1 cellular context compared by ENCODE assay signal in genomic region chr10:101995451-101996063, GRCh38.
TF ChIP-seq lines count a peak whose summit lies in the region.

No MANE protein-coding gene starts in this region.

TF ChIP-seq in HepG2, 621 proteins besides CTCF, POLR2A, EP300 and RAD21 (continued from another document and continues in another):
- TF ChIP-seq ZBTB43 (CRISPR knock-in tag; conservative IDR thresholded peaks at IDR 0.05) = peak; percentile 100
- no peak for TF ChIP-seq FIP1L1 (IDR thresholded peaks at IDR 0.05; ENCODE audit: borderline replicate concordance, insufficient read depth, low read depth, low read length)
- no peak for TF ChIP-seq TCF12 (IDR thresholded peaks at IDR 0.05)
- no peak for TF ChIP-seq TCF12 (CRISPR knock-in tag; IDR thresholded peaks at IDR 0.05)
- TF ChIP-seq E2F5 (CRISPR knock-in tag; conservative IDR thresholded peaks at IDR 0.05) = no peak
- TF ChIP-seq HMGA1 (CRISPR knock-in tag; conservative IDR thresholded peaks at IDR 0.05) = no peak
- TF ChIP-seq ZNF484 (CRISPR knock-in tag; IDR thresholded peaks at IDR 0.05; ENCODE audit: borderline replicate concordance, low read depth) = no peak
- TF ChIP-seq ZNF678 (CRISPR knock-in tag; IDR thresholded peaks at IDR 0.05) = no peak
- TF ChIP-seq NFIC (IDR thresholded peaks at IDR 0.05; ENCODE audit: low read length) = no peak
- no peak for TF ChIP-seq CC2D1A (CRISPR knock-in tag; IDR thresholded peaks at IDR 0.05)
- TF ChIP-seq ZBTB25 (CRISPR knock-in tag; IDR thresholded peaks at IDR 0.05) = no peak
- TF ChIP-seq, protein P1, sequence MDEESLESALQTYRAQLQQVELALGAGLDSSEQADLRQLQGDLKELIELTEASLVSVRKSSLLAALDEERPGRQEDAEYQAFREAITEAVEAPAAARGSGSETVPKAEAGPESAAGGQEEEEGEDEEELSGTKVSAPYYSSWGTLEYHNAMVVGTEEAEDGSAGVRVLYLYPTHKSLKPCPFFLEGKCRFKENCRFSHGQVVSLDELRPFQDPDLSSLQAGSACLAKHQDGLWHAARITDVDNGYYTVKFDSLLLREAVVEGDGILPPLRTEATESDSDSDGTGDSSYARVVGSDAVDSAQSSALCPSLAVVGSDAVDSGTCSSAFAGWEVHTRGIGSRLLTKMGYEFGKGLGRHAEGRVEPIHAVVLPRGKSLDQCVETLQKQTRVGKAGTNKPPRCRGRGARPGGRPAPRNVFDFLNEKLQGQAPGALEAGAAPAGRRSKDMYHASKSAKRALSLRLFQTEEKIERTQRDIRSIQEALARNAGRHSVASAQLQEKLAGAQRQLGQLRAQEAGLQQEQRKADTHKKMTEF (CRISPR knock-in tag; IDR thresholded peaks at IDR 0.05) = 0 out of 2 replicates have a peak, but pooled peaks have one; percentile 25
- no peak for TF ChIP-seq ZNF343 (CRISPR knock-in tag; IDR thresholded peaks at IDR 0.05)
- TF ChIP-seq MYPOP (CRISPR knock-in tag; IDR thresholded peaks at IDR 0.05) = no peak
- no peak for TF ChIP-seq POLR2AphosphoS5 (IDR thresholded peaks at IDR 0.05; ENCODE audit: low read depth, low read length)
- no peak for TF ChIP-seq ZNF792 (CRISPR knock-in tag; IDR thresholded peaks at IDR 0.05)
- TF ChIP-seq TEAD3 (CRISPR knock-in tag; optimal IDR thresholded peaks at IDR 0.05; ENCODE audit: borderline replicate concordance) = no peak
- TF ChIP-seq ZNF816 (CRISPR knock-in tag; IDR thresholded peaks at IDR 0.05; ENCODE audit: borderline replicate concordance) = no peak
- no peak for TF ChIP-seq ZNF256 (CRISPR knock-in tag; conservative IDR thresholded peaks at IDR 0.05)
- no peak for TF ChIP-seq ZNF333 (CRISPR knock-in tag; IDR thresholded peaks at IDR 0.05; ENCODE audit: borderline replicate concordance)
- no peak for TF ChIP-seq TP53 (CRISPR knock-in tag; conservative IDR thresholded peaks at IDR 0.05)
- TF ChIP-seq RFXAP (CRISPR knock-in tag; IDR thresholded peaks at IDR 0.05; ENCODE audit: borderline replicate concordance) = no peak
- no peak for TF ChIP-seq ZNF569 (CRISPR knock-in tag; IDR thresholded peaks at IDR 0.05; ENCODE audit: borderline replicate concordance)
- TF ChIP-seq TOPORS (CRISPR knock-in tag; IDR thresholded peaks at IDR 0.05) = no peak
- TF ChIP-seq EED (CRISPR knock-in tag; IDR thresholded peaks at IDR 0.05) = no peak
- TF ChIP-seq CBX1 (IDR thresholded peaks at IDR 0.05; ENCODE audit: low read depth) = no peak
- TF ChIP-seq ZFP62 (CRISPR knock-in tag; IDR thresholded peaks at IDR 0.05) = no peak
- TF ChIP-seq NFKBIZ (CRISPR knock-in tag; IDR thresholded peaks at IDR 0.05) = no peak
- no peak for TF ChIP-seq RFX1 (IDR thresholded peaks at IDR 0.05)
- TF ChIP-seq, protein P2, sequence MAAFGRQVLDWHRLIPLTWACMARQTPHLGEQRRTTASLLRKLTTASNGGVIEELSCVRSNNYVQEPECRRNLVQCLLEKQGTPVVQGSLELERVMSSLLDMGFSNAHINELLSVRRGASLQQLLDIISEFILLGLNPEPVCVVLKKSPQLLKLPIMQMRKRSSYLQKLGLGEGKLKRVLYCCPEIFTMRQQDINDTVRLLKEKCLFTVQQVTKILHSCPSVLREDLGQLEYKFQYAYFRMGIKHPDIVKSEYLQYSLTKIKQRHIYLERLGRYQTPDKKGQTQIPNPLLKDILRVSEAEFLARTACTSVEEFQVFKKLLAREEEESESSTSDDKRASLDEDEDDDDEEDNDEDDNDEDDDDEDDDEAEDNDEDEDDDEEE (CRISPR knock-in tag; IDR thresholded peaks at IDR 0.05) = no peak
- 0 out of 2 replicates have a peak, but pooled peaks have one; percentile 12 for TF ChIP-seq CREM (IDR thresholded peaks at IDR 0.05)
- TF ChIP-seq CREM (CRISPR knock-in tag; IDR thresholded peaks at IDR 0.05) = no peak
- TF ChIP-seq, protein P3, sequence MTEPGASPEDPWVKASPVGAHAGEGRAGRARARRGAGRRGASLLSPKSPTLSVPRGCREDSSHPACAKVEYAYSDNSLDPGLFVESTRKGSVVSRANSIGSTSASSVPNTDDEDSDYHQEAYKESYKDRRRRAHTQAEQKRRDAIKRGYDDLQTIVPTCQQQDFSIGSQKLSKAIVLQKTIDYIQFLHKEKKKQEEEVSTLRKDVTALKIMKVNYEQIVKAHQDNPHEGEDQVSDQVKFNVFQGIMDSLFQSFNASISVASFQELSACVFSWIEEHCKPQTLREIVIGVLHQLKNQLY (CRISPR knock-in tag; IDR thresholded peaks at IDR 0.05) = no peak
- TF ChIP-seq, protein P4, sequence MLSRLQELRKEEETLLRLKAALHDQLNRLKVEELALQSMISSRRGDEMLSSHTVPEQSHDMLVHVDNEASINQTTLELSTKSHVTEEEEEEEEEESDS (CRISPR knock-in tag; IDR thresholded peaks at IDR 0.05; ENCODE audit: borderline replicate concordance) = no peak
- TF ChIP-seq AGO2 (optimal IDR thresholded peaks at IDR 0.05; ENCODE audit: low read depth, low read length) = no peak
- TF ChIP-seq HDAC2 (CRISPR knock-in tag; IDR thresholded peaks at IDR 0.05) = 0 out of 2 replicates have a peak, but pooled peaks have one; percentile 17
- TF ChIP-seq ZMAT3 (CRISPR knock-in tag; conservative IDR thresholded peaks at IDR 0.05) = no peak
- TF ChIP-seq MED8 (CRISPR knock-in tag; IDR thresholded peaks at IDR 0.05; ENCODE audit: insufficient replicate concordance) = no peak
- no peak for TF ChIP-seq ZBTB37 (CRISPR knock-in tag; IDR thresholded peaks at IDR 0.05)
- no peak for TF ChIP-seq ZNF33B (CRISPR knock-in tag; IDR thresholded peaks at IDR 0.05)
- no peak for TF ChIP-seq KMT2A (CRISPR knock-in tag; IDR thresholded peaks at IDR 0.05)
- TF ChIP-seq TBL1XR1 (IDR thresholded peaks at IDR 0.05; ENCODE audit: borderline replicate concordance, low read length, partially characterized antibody) = no peak
- no peak for TF ChIP-seq STAG1 (CRISPR knock-in tag; IDR thresholded peaks at IDR 0.05)
- TF ChIP-seq MTA3 (CRISPR knock-in tag; IDR thresholded peaks at IDR 0.05) = no peak
- no peak for TF ChIP-seq RBM22 (optimal IDR thresholded peaks at IDR 0.05; ENCODE audit: low read length)
- no peak for TF ChIP-seq MLLT10 (CRISPR knock-in tag; IDR thresholded peaks at IDR 0.05)
- TF ChIP-seq KAT8 (CRISPR knock-in tag; IDR thresholded peaks at IDR 0.05) = no peak
- TF ChIP-seq, protein P5, sequence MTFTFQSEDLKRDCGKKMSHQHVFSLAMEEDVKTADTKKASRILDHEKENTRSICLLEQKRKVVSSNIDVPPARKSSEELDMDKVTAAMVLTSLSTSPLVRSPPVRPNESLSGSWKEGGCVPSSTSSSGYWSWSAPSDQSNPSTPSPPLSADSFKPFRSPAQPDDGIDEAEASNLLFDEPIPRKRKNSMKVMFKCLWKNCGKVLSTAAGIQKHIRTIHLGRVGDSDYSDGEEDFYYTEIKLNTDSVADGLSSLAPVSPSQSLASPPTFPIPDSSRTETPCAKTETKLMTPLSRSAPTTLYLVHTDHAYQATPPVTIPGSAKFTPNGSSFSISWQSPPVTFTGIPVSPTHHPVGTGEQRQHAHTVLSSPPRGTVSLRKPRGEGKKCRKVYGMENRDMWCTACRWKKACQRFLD (CRISPR knock-in tag; IDR thresholded peaks at IDR 0.05; ENCODE audit: borderline replicate concordance) = no peak
- peak; percentile 77 for TF ChIP-seq BCL6 (CRISPR knock-in tag; IDR thresholded peaks at IDR 0.05)
- no peak for TF ChIP-seq NONO (IDR thresholded peaks at IDR 0.05)
- TF ChIP-seq NONO (CRISPR knock-in tag; conservative IDR thresholded peaks at IDR 0.05) = no peak
- no peak for TF ChIP-seq SP140L (CRISPR knock-in tag; IDR thresholded peaks at IDR 0.05; ENCODE audit: borderline replicate concordance)
- TF ChIP-seq MEIS2 (CRISPR knock-in tag; IDR thresholded peaks at IDR 0.05) = peak; percentile 70; the same call in 1 of the 2 replicates
- TF ChIP-seq, protein P6, sequence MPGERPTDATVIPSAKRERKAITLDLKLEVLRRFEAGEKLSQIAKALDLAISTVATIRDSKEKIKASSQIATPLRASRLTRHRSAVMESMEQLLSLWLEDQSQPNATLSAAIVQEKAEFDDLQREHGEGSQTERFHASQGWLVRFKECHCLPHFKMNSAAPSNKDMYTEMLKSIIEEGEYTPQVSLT (CRISPR knock-in tag; IDR thresholded peaks at IDR 0.05; ENCODE audit: borderline replicate concordance, low read depth) = no peak
- no peak for TF ChIP-seq NPAS2 (CRISPR knock-in tag; IDR thresholded peaks at IDR 0.05; ENCODE audit: borderline replicate concordance)
- TF ChIP-seq, protein P7, sequence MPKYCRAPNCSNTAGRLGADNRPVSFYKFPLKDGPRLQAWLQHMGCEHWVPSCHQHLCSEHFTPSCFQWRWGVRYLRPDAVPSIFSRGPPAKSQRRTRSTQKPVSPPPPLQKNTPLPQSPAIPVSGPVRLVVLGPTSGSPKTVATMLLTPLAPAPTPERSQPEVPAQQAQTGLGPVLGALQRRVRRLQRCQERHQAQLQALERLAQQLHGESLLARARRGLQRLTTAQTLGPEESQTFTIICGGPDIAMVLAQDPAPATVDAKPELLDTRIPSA (CRISPR knock-in tag; IDR thresholded peaks at IDR 0.05; ENCODE audit: borderline replicate concordance) = no peak
- no peak for TF ChIP-seq FOXM1 (CRISPR knock-in tag; IDR thresholded peaks at IDR 0.05)
- no peak for TF ChIP-seq ZFX (CRISPR knock-in tag; IDR thresholded peaks at IDR 0.05; ENCODE audit: low read depth)
- no peak for TF ChIP-seq SRSF9 (IDR thresholded peaks at IDR 0.05; ENCODE audit: borderline replicate concordance, insufficient read depth, low read depth, low read length, poor library complexity, severe bottlenecking)
- no peak for TF ChIP-seq BHLHE40 (IDR thresholded peaks at IDR 0.05; ENCODE audit: low read length)
- TF ChIP-seq ZSCAN21 (CRISPR knock-in tag; IDR thresholded peaks at IDR 0.05; ENCODE audit: borderline replicate concordance) = no peak
- TF ChIP-seq, protein P8, sequence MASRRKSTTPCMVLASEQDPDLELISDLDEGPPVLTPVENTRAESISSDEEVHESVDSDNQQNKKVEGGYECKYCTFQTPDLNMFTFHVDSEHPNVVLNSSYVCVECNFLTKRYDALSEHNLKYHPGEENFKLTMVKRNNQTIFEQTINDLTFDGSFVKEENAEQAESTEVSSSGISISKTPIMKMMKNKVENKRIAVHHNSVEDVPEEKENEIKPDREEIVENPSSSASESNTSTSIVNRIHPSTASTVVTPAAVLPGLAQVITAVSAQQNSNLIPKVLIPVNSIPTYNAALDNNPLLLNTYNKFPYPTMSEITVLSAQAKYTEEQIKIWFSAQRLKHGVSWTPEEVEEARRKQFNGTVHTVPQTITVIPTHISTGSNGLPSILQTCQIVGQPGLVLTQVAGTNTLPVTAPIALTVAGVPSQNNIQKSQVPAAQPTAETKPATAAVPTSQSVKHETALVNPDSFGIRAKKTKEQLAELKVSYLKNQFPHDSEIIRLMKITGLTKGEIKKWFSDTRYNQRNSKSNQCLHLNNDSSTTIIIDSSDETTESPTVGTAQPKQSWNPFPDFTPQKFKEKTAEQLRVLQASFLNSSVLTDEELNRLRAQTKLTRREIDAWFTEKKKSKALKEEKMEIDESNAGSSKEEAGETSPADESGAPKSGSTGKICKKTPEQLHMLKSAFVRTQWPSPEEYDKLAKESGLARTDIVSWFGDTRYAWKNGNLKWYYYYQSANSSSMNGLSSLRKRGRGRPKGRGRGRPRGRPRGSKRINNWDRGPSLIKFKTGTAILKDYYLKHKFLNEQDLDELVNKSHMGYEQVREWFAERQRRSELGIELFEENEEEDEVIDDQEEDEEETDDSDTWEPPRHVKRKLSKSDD (CRISPR knock-in tag; IDR thresholded peaks at IDR 0.05; ENCODE audit: low read depth) = no peak
- TF ChIP-seq SAP130 (CRISPR knock-in tag; IDR thresholded peaks at IDR 0.05; ENCODE audit: low read depth) = 0 out of 2 replicates have a peak, but pooled peaks have one; percentile 30
- TF ChIP-seq SP1 (IDR thresholded peaks at IDR 0.05) = no peak
- TF ChIP-seq SP1 (CRISPR knock-in tag; IDR thresholded peaks at IDR 0.05) = no peak
- no peak for TF ChIP-seq HCFC1 (IDR thresholded peaks at IDR 0.05; ENCODE audit: low read depth, low read length)
